ENCODE assay signal across 9 cellular contexts in the genomic region with DNA sequence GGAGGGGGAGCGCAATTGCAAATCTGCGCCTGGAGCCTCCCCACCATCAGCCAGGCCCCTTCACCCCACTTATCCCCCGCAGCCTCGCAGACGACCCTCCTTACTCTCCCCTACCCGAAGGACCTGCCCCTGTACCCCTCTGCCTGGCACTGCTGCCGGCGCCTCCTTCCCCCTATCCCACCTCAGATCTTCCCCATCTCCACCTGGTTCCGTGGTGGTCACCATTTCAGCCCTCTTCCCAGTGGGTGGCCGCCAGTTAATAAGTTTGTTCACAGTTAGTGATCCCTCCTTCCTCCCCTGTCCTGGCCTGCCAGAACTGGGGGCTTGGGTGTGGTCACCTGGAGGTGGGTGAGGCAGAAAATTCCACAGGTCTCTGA. TPM values are rescaled to one million over a fixed set of nuclear protein-coding genes. Genes with fewer than 3 reads are reported as not detected.
DNase-seq lines count a peak whose midpoint lies in the region; ATAC-seq and TF ChIP-seq lines count a peak whose summit lies in the region.
"Had no signal": no experiment of that assay in that cellular context is flagged by ENCODE, and none has a peak within 500 bp of the region (broad histone marks: within the 10 kb centered on the region; RNA-seq: fewer than 3 reads in every experiment).

No MANE protein-coding gene starts in this region.

- no peak for DNase-seq in Caco-2
- no peak for DNase-seq in activated naive CD8-positive, alpha-beta T cell treated with anti-CD3 and anti-CD28 coated beads for 36 hours
- no peak for DNase-seq in left ventricle myocardium inferior
- DNase-seq in prostate gland (ENCODE audit: low spot score): no peak
- DNase-seq in NCI-H1048 (lab: John Stamatoyannopoulos, UW): no peak
- DNase-seq: naive B cell had no signal

- no peaks in the 10 kb centered on the region for H3K9me3 Mint-ChIP-seq in Caco-2 (ENCODE audit: unreplicated experiment)
- no peaks in the 10 kb centered on the region for H3K9me3 Mint-ChIP-seq in activated naive CD8-positive, alpha-beta T cell treated with anti-CD3 and anti-CD28 coated beads for 36 hours
- H3K9me3 Mint-ChIP-seq: naive B cell had no signal

- peak overlapping the region; percentile 91 for H3K4me3 Mint-ChIP-seq in Caco-2 (ENCODE audit: unreplicated experiment)
- no peak overlapping the region for H3K4me3 Mint-ChIP-seq in activated naive CD8-positive, alpha-beta T cell treated with anti-CD3 and anti-CD28 coated beads for 36 hours

- H3K4me1 Mint-ChIP-seq in Caco-2 (ENCODE audit: low read depth, unreplicated experiment): no peaks in the 10 kb centered on the region
- H3K4me1 Mint-ChIP-seq in activated naive CD8-positive, alpha-beta T cell treated with anti-CD3 and anti-CD28 coated beads for 36 hours: peaks cover 28% of the 10 kb centered on the region

- 7% methylated on average over 10 of the region's 10 CpGs for WGBS in prostate gland

- no peak for TF ChIP-seq POLR2A in prostate gland (IDR thresholded peaks at IDR 0.05)

- ATAC-seq in HG03039 (IDR thresholded peaks at IDR 0.05; ENCODE audit: unreplicated experiment) (no peak), GM21423 (IDR thresholded peaks at IDR 0.05; ENCODE audit: unreplicated experiment) (no peak), GM19035 (IDR thresholded peaks at IDR 0.05; ENCODE audit: unreplicated experiment) (no peak)

- H3K27me3 Mint-ChIP-seq in Caco-2 (ENCODE audit: insufficient read depth, unreplicated experiment): no peaks in the 10 kb centered on the region
- H3K27me3 Mint-ChIP-seq in activated naive CD8-positive, alpha-beta T cell treated with anti-CD3 and anti-CD28 coated beads for 36 hours: no peaks in the 10 kb centered on the region
- H3K27me3 Mint-ChIP-seq: naive B cell had no signal

- H3K36me3 ChIP-seq in Caco-2 (ENCODE audit: control insufficient read depth, insufficient read depth, low read length) (peaks cover 2% of the 10 kb centered on the region), left ventricle myocardium inferior (peaks cover 31% of the 10 kb centered on the region), prostate gland (no peaks in the 10 kb centered on the region)

- H3K9me3 ChIP-seq in Caco-2 (no peaks in the 10 kb centered on the region), left ventricle myocardium inferior (replicated peaks) (no peaks in the 10 kb centered on the region), prostate gland (no peaks in the 10 kb centered on the region)

- POLR2A ChIA-PET in Caco-2 (lab: Charles Lee): interaction anchor here (0.6 to 1.0 kb wide), 2 partner anchors 22 to 23 kb away, joined by 3 to 5 read pairs; no protein-coding TSS in a partner anchor

- H3K27ac Mint-ChIP-seq in Caco-2 (ENCODE audit: unreplicated experiment): peak overlapping the region; percentile 89
- peak overlapping the region; percentile 29 for H3K27ac Mint-ChIP-seq in activated naive CD8-positive, alpha-beta T cell treated with anti-CD3 and anti-CD28 coated beads for 36 hours

- CTCF ChIA-PET in Caco-2 (lab: Charles Lee): interaction anchor here (1.0 kb wide), 1 partner anchor 44 kb away, joined by 3 read pairs; no protein-coding TSS in a partner anchor

- BruUV-seq in Caco-2 (replicated peaks; lab: Mats Ljungman, UMichigan): TSS peak; percentile 68

- H3K27me3 ChIP-seq in Caco-2 (replicated peaks; ENCODE audit: control insufficient read depth, insufficient read depth, low read length) (no peaks in the 10 kb centered on the region), left ventricle myocardium inferior (ENCODE audit: low read depth) (no peaks in the 10 kb centered on the region), prostate gland (replicated peaks; ENCODE audit: insufficient read depth) (no peaks in the 10 kb centered on the region)

- H3K27ac ChIP-seq in left ventricle myocardium inferior (replicated peaks): peak overlapping the region; percentile 86
- peak overlapping the region; percentile 86 to 87 for H3K27ac ChIP-seq in prostate gland

- intact Hi-C loops in Caco-2 (cut with micrococcal nuclease; ENCODE audit: unreplicated experiment) (loop anchor here (2.0 to 5.0 kb wide), 2 partner anchors 19 to 43 kb away; no protein-coding TSS in a partner anchor), left ventricle myocardium inferior (cut with micrococcal nuclease) (no loop called here), prostate gland (cut with DNase I) (no loop called here)

- TF ChIP-seq CTCF in Caco-2 (IDR thresholded peaks at IDR 0.05; ENCODE audit: insufficient read depth in 1 of 2, low read depth in 1 of 2, low read length in 1 of 2, severe bottlenecking in 1 of 2, unreplicated experiment in 1 of 2) (no peak), left ventricle myocardium inferior (IDR thresholded peaks at IDR 0.05; ENCODE audit: borderline replicate concordance) (no peak), prostate gland (IDR thresholded peaks at IDR 0.05) (no peak)

- H3K4me3 ChIP-seq in Caco-2 (ENCODE audit: low read depth, low read length): peak overlapping the region; percentile 85
- peak overlapping the region; percentile 79 for H3K4me3 ChIP-seq in left ventricle myocardium inferior
- peak overlapping the region; percentile 67 to 79 for H3K4me3 ChIP-seq in prostate gland

- peaks cover 15% of the 10 kb centered on the region for H3K4me1 ChIP-seq in Caco-2
- H3K4me1 ChIP-seq in left ventricle myocardium inferior: peaks cover 36% of the 10 kb centered on the region
- H3K4me1 ChIP-seq in prostate gland (replicated peaks): no peaks in the 10 kb centered on the region

- peaks cover 27% of the 10 kb centered on the region for H3K36me3 Mint-ChIP-seq in Caco-2 (ENCODE audit: insufficient read depth, unreplicated experiment)
- peaks cover 16% of the 10 kb centered on the region for H3K36me3 Mint-ChIP-seq in activated naive CD8-positive, alpha-beta T cell treated with anti-CD3 and anti-CD28 coated beads for 36 hours

RNA-seq across cellular contexts. Expression of a gene that starts 0.4 kb away (rescaled TPM):
- total RNA-seq in Caco-2 (2022) (119 and 120 TPM in 2 replicates), left ventricle myocardium inferior (74.2 TPM), prostate gland (100 to 1,000 TPM in 1 of 2 donors, 10 to 100 TPM in 1; 91.1 to 402 TPM)
- 10 to 100 TPM; 70.6 to 71.6 TPM for total RNA-seq in activated naive CD8-positive, alpha-beta T cell treated with anti-CD3 and anti-CD28 coated beads for 36 hours

RNA-seq across cellular contexts. Expression of a gene that starts 28.4 kb away (rescaled TPM):
- total RNA-seq in Caco-2 (2022) (399 and 401 TPM in 2 replicates), left ventricle myocardium inferior (106 TPM), prostate gland (100 to 1,000 TPM; 112 to 192 TPM)
- 100 to 1,000 TPM; 500 to 527 TPM for total RNA-seq in activated naive CD8-positive, alpha-beta T cell treated with anti-CD3 and anti-CD28 coated beads for 36 hours

RNA-seq across cellular contexts. Expression of a gene that starts 38.6 kb away (rescaled TPM):
- total RNA-seq in Caco-2 (2022): 191 and 196 TPM in 2 replicates
- not detected for total RNA-seq in activated naive CD8-positive, alpha-beta T cell treated with anti-CD3 and anti-CD28 coated beads for 36 hours
- not detected for total RNA-seq in left ventricle myocardium inferior
- 10 to 100 TPM; 28.1 to 85.8 TPM for total RNA-seq in prostate gland

RNA-seq across cellular contexts. Expression of a gene that starts 57.0 kb away (rescaled TPM):
- total RNA-seq in Caco-2 (2022) (5.0 and 5.8 TPM in 2 replicates), left ventricle myocardium inferior (9.4 TPM), prostate gland (1 to 10 TPM; 3.7 to 8.2 TPM)
- 10 to 100 TPM; 55.8 to 62.3 TPM for total RNA-seq in activated naive CD8-positive, alpha-beta T cell treated with anti-CD3 and anti-CD28 coated beads for 36 hours

RNA-seq across cellular contexts. Expression of a gene that starts 59.9 kb away (rescaled TPM):
- total RNA-seq in Caco-2 (2022) (27.0 and 27.5 TPM in 2 replicates), left ventricle myocardium inferior (10.2 TPM), prostate gland (10 to 100 TPM; 23.6 to 23.8 TPM)
- total RNA-seq in activated naive CD8-positive, alpha-beta T cell treated with anti-CD3 and anti-CD28 coated beads for 36 hours: 10 to 100 TPM; 66.3 to 69.2 TPM

Comparison
In these comparisons a context has a peak if more than half of its experiments do, and no peak if none do; other contexts are left out.
1. RNA of a gene that starts 38.6 kb away (total RNA-seq): 191 to 196 TPM in Caco-2 and 28.1 to 85.8 TPM in prostate gland; not detected in activated naive CD8-positive, alpha-beta T cell treated with anti-CD3 and anti-CD28 coated beads for 36 hours and not detected in left ventricle myocardium inferior (single experiment); every median in the first group is over 10 times any median in the second.
2. Peak in every context shown above with its lines, with median percentiles within 50 percentile points of each other: H3K4me3 ChIP-seq.